ENCODE assay signal across 1 cellular context in the genomic region with DNA sequence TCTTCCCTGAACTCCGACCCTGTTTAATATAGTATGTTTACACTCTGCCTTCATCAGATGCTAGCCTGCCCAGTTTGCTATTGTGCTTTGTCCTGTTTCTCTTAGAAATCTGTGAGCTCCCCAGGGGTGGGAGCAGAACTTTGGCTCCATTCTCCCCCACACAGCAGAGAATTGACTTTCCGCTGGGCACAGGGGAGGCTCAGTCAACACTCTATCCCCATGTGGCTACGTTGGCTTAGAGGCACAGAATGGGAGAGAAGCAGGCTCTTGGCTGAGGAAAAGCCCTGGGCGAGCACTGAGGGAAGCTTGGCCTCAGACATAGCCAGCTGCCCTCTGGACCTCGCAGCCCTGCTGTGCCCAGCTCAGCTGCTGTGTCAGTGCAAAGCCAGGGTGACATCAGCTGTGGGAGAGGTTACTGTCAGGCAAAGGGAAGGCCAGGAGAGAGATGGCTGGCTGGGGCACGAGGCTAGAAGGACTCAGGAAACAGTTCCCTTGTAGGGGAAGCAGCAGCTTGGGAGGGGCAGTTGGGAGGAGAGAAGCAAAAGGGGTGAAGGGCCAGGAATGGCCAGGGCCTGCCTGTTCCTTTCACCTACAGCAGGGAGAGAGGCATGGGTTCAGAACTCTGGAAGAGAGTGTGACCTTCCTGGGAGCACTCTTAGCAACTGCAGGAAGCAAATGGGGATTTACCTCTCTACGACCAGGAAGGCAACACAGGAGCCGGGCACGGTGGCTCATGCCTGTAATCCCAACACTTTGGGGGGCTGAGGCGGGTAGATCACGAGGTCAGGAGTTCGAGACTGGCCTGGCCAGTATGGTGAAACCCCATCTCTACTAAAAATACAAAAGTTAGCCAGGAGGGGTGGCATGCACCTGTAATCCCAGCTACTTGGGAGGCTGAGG.
TF ChIP-seq lines count a peak whose summit lies in the region.

No MANE protein-coding gene starts in this region.

TF ChIP-seq in HepG2, 621 proteins besides CTCF, POLR2A, EP300 and RAD21 (continued from another document):
- TF ChIP-seq, protein P1, sequence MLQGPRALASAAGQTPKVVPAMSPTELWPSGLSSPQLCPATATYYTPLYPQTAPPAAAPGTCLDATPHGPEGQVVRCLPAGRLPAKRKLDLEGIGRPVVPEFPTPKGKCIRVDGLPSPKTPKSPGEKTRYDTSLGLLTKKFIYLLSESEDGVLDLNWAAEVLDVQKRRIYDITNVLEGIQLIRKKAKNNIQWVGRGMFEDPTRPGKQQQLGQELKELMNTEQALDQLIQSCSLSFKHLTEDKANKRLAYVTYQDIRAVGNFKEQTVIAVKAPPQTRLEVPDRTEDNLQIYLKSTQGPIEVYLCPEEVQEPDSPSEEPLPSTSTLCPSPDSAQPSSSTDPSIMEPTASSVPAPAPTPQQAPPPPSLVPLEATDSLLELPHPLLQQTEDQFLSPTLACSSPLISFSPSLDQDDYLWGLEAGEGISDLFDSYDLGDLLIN (CRISPR knock-in tag; IDR thresholded peaks at IDR 0.05; ENCODE audit: borderline replicate concordance): no peak
- peak; percentile 62; the same call in 1 of the 2 replicates for TF ChIP-seq ZNF317 (CRISPR knock-in tag; IDR thresholded peaks at IDR 0.05)
- TF ChIP-seq, protein P2, sequence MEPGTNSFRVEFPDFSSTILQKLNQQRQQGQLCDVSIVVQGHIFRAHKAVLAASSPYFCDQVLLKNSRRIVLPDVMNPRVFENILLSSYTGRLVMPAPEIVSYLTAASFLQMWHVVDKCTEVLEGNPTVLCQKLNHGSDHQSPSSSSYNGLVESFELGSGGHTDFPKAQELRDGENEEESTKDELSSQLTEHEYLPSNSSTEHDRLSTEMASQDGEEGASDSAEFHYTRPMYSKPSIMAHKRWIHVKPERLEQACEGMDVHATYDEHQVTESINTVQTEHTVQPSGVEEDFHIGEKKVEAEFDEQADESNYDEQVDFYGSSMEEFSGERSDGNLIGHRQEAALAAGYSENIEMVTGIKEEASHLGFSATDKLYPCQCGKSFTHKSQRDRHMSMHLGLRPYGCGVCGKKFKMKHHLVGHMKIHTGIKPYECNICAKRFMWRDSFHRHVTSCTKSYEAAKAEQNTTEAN (CRISPR knock-in tag; conservative IDR thresholded peaks at IDR 0.05): 0 out of 2 replicates have a peak, but pooled peaks have one; percentile 25
- TF ChIP-seq MED8 (CRISPR knock-in tag; IDR thresholded peaks at IDR 0.05; ENCODE audit: insufficient replicate concordance): peak; percentile 46
- peak; percentile 36; the same call in 1 of the 3 replicates for TF ChIP-seq MXI1 (IDR thresholded peaks at IDR 0.05; ENCODE audit: borderline replicate concordance, low read depth, low read length)
- no peak for TF ChIP-seq ZNF674 (CRISPR knock-in tag; IDR thresholded peaks at IDR 0.05; ENCODE audit: low read depth)
- peak; percentile 74; the same call in 1 of the 2 replicates for TF ChIP-seq ZNF629 (CRISPR knock-in tag; conservative IDR thresholded peaks at IDR 0.05)
- peak; percentile 81; the same call in 1 of the 2 replicates for TF ChIP-seq ZNF724P (CRISPR knock-in tag; IDR thresholded peaks at IDR 0.05; ENCODE audit: borderline replicate concordance)
- peak; percentile 37; the same call in 1 of the 2 replicates for TF ChIP-seq FOXO1 (CRISPR knock-in tag; IDR thresholded peaks at IDR 0.05)
- TF ChIP-seq STAT5B (CRISPR knock-in tag; IDR thresholded peaks at IDR 0.05): no peak
- TF ChIP-seq NR2F2 (IDR thresholded peaks at IDR 0.05; ENCODE audit: borderline replicate concordance, low read depth): peak; percentile 12; the same call in 1 of the 2 replicates
- TF ChIP-seq PHF5A (CRISPR knock-in tag; IDR thresholded peaks at IDR 0.05; ENCODE audit: low read depth, unreplicated experiment): no peak
- TF ChIP-seq ZFP36L1 (CRISPR knock-in tag; IDR thresholded peaks at IDR 0.05): no peak
- peak; percentile 76; the same call in 1 of the 2 replicates for TF ChIP-seq ADNP (CRISPR knock-in tag; IDR thresholded peaks at IDR 0.05)
- TF ChIP-seq ZNF644 (CRISPR knock-in tag; IDR thresholded peaks at IDR 0.05; ENCODE audit: low read depth): 0 out of 2 replicates have a peak, but pooled peaks have one; percentile 21
- no peak; the same call in 1 of the 2 replicates for TF ChIP-seq NFKB2 (CRISPR knock-in tag; IDR thresholded peaks at IDR 0.05; ENCODE audit: borderline replicate concordance)
- 0 out of 2 replicates have a peak, but pooled peaks have one; percentile 41 for TF ChIP-seq HMG20B (CRISPR knock-in tag; conservative IDR thresholded peaks at IDR 0.05)
- no peak for TF ChIP-seq MTF2 (CRISPR knock-in tag; IDR thresholded peaks at IDR 0.05; ENCODE audit: borderline replicate concordance)
- TF ChIP-seq, protein P3, sequence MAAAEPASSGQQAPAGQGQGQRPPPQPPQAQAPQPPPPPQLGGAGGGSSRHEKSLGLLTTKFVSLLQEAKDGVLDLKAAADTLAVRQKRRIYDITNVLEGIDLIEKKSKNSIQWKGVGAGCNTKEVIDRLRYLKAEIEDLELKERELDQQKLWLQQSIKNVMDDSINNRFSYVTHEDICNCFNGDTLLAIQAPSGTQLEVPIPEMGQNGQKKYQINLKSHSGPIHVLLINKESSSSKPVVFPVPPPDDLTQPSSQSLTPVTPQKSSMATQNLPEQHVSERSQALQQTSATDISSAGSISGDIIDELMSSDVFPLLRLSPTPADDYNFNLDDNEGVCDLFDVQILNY (CRISPR knock-in tag; conservative IDR thresholded peaks at IDR 0.05): no peak
- TF ChIP-seq, protein P4, sequence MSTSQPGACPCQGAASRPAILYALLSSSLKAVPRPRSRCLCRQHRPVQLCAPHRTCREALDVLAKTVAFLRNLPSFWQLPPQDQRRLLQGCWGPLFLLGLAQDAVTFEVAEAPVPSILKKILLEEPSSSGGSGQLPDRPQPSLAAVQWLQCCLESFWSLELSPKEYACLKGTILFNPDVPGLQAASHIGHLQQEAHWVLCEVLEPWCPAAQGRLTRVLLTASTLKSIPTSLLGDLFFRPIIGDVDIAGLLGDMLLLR (CRISPR knock-in tag; IDR thresholded peaks at IDR 0.05): 0 out of 2 replicates have a peak, but pooled peaks have one; percentile 21
- TF ChIP-seq HDAC1 (CRISPR knock-in tag; IDR thresholded peaks at IDR 0.05): peak; percentile 76
- TF ChIP-seq, protein P5, sequence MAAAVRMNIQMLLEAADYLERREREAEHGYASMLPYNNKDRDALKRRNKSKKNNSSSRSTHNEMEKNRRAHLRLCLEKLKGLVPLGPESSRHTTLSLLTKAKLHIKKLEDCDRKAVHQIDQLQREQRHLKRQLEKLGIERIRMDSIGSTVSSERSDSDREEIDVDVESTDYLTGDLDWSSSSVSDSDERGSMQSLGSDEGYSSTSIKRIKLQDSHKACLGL (CRISPR knock-in tag; IDR thresholded peaks at IDR 0.05): 0 out of 2 replicates have a peak, but pooled peaks have one; percentile 58
- TF ChIP-seq, protein P6, sequence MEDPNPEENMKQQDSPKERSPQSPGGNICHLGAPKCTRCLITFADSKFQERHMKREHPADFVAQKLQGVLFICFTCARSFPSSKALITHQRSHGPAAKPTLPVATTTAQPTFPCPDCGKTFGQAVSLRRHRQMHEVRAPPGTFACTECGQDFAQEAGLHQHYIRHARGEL (CRISPR knock-in tag; IDR thresholded peaks at IDR 0.05): 0 out of 2 replicates have a peak, but pooled peaks have one; percentile 43
- TF ChIP-seq ZNF83 (CRISPR knock-in tag; IDR thresholded peaks at IDR 0.05; ENCODE audit: borderline replicate concordance): no peak
- TF ChIP-seq ZNF841 (CRISPR knock-in tag; IDR thresholded peaks at IDR 0.05; ENCODE audit: borderline replicate concordance): no peak
- no peak for TF ChIP-seq ZSCAN29 (CRISPR knock-in tag; conservative IDR thresholded peaks at IDR 0.05)
- peak; percentile 83 for TF ChIP-seq SALL1 (CRISPR knock-in tag; IDR thresholded peaks at IDR 0.05)
- no peak for TF ChIP-seq ZNF468 (CRISPR knock-in tag; IDR thresholded peaks at IDR 0.05)
- TF ChIP-seq ZNF121 (CRISPR knock-in tag; IDR thresholded peaks at IDR 0.05): peak; percentile 51; the same call in 1 of the 2 replicates
- peak; percentile 70; the same call in 1 of the 2 replicates for TF ChIP-seq MED1 (CRISPR knock-in tag; IDR thresholded peaks at IDR 0.05)
- peak; percentile 74; the same call in 1 of the 2 replicates for TF ChIP-seq KDM5B (CRISPR knock-in tag; IDR thresholded peaks at IDR 0.05; ENCODE audit: borderline replicate concordance)
- no peak for TF ChIP-seq ZSCAN20 (CRISPR knock-in tag; IDR thresholded peaks at IDR 0.05; ENCODE audit: borderline replicate concordance)
- peak; percentile 48; the same call in 1 of the 2 replicates for TF ChIP-seq EEA1 (CRISPR knock-in tag; IDR thresholded peaks at IDR 0.05; ENCODE audit: borderline replicate concordance)
- no peak for TF ChIP-seq HDAC6 (IDR thresholded peaks at IDR 0.05; ENCODE audit: low read depth, low read length)
- TF ChIP-seq KAT7 (CRISPR knock-in tag; IDR thresholded peaks at IDR 0.05; ENCODE audit: borderline replicate concordance): peak; percentile 21; the same call in 1 of the 2 replicates
- no peak for TF ChIP-seq ZNF264 (CRISPR knock-in tag; IDR thresholded peaks at IDR 0.05)
- TF ChIP-seq SAP130 (CRISPR knock-in tag; IDR thresholded peaks at IDR 0.05; ENCODE audit: low read depth): peak; percentile 91
- TF ChIP-seq ZNF589 (CRISPR knock-in tag; conservative IDR thresholded peaks at IDR 0.05): 0 out of 2 replicates have a peak, but pooled peaks have one; percentile 32
- no peak for TF ChIP-seq ZNF564 (CRISPR knock-in tag; IDR thresholded peaks at IDR 0.05)
- peak; percentile 69 for TF ChIP-seq ZFX (CRISPR knock-in tag; IDR thresholded peaks at IDR 0.05; ENCODE audit: low read depth)
- TF ChIP-seq ZNF558 (CRISPR knock-in tag; IDR thresholded peaks at IDR 0.05; ENCODE audit: borderline replicate concordance): no peak
- TF ChIP-seq TAF1 (CRISPR knock-in tag; IDR thresholded peaks at IDR 0.05): peak; percentile 42; the same call in 1 of the 2 replicates
- peak; percentile 88 for TF ChIP-seq ZNF263 (CRISPR knock-in tag; IDR thresholded peaks at IDR 0.05)
- TF ChIP-seq ZFP1 (CRISPR knock-in tag; IDR thresholded peaks at IDR 0.05): no peak
TF ChIP-seq in HepG2: peak in this region for 164.
